ENCODE assay signal across 16 cellular contexts in the genomic region with DNA sequence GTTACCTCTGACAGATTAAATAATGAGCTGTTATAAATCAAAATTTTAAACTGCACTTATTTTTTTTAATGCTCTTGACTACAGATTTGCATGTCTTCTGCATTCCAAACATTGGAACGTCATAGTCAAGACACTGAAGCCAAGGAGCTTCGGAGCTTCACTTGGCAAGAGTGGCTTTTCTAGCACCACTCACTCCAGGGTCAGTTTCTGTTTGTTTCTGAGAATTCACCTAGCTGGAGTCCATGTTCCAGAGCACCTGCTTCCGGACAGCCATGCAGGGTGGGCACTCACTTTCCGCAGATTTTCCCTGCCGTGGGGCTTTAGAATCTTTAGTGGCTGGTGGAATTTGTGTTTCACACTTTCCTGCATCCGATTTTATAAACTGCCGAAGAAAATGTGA.
A peak's percentile ranks its signal among the peaks of the same experiment; 100 is the strongest.
DNase-seq lines count a peak whose midpoint lies in the region; ATAC-seq and TF ChIP-seq lines count a peak whose summit lies in the region.
"Had no signal": no experiment of that assay in that cellular context is flagged by ENCODE, and none has a peak within 500 bp of the region (broad histone marks: within the 10 kb centered on the region; RNA-seq: fewer than 3 reads in every experiment).

No MANE protein-coding gene starts in this region.

- TF ChIP-seq CTCF in cardiac muscle cell (IDR thresholded peaks at IDR 0.05; ENCODE audit: low read depth, low read length): no peak
- TF ChIP-seq CTCF in esophagus muscularis mucosa (IDR thresholded peaks at IDR 0.05): no peak
- no peak for TF ChIP-seq CTCF in thyroid gland (IDR thresholded peaks at IDR 0.05)

- peaks cover 16% of the 10 kb centered on the region for H3K36me3 ChIP-seq in cardiac muscle cell
- H3K36me3 ChIP-seq in MG63: no peaks in the 10 kb centered on the region
- peaks cover 0 to 4% (median 0%) of the 10 kb centered on the region in 4 donors for H3K36me3 ChIP-seq in esophagus muscularis mucosa
- H3K36me3 ChIP-seq in thyroid gland: no peaks in the 10 kb centered on the region
- H3K36me3 ChIP-seq: BLaER1 had no signal

- H3K4me3 Mint-ChIP-seq in activated T-cell treated with anti-CD3 and anti-CD28 coated beads, Interleukin-2, amount 50 U/mL, for 4 hours: no peak overlapping the region
- H3K4me3 Mint-ChIP-seq: CD8-positive, alpha-beta memory T cell; H9 had no signal

- H3K9me3 Mint-ChIP-seq in activated T-cell treated with anti-CD3 and anti-CD28 coated beads, Interleukin-2, amount 50 U/mL, for 4 hours: peaks cover 3% of the 10 kb centered on the region
- H3K9me3 Mint-ChIP-seq: H9 had no signal

- no peak for TF ChIP-seq EP300 in esophagus muscularis mucosa (IDR thresholded peaks at IDR 0.05)

- DNase-seq in cardiac muscle cell (ENCODE audit: low read depth in 1 of 2, low spot score in 1 of 2): peak in 1 of 2 donors; percentile 16
- no peak for DNase-seq in Right ventricle myocardium inferior (ENCODE audit: missing footprints)
- peak; percentile 4 for DNase-seq in MG63
- DNase-seq in esophagus muscularis mucosa (ENCODE audit: extremely low spot score): no peak
- DNase-seq in thyroid gland: peak; percentile 41 to 45
- DNase-seq in activated T-cell treated with anti-CD3 and anti-CD28 coated beads, Interleukin-2, amount 50 U/mL, for 4 hours: no peak
- DNase-seq: AML-193; Caco-2; CD8-positive, alpha-beta memory T cell; DND-41; GOT3; H9 had no signal

- H3K4me3 ChIP-seq in cardiac muscle cell (no peak overlapping the region), MG63 (no peak overlapping the region), esophagus muscularis mucosa (peak overlapping the region; percentile 3 to 29 (median 18)), thyroid gland (replicated peaks in 1 of 3) (no peak overlapping the region)
- H3K4me3 ChIP-seq: BLaER1 had no signal

- intact Hi-C loops in Right ventricle myocardium inferior (cut with DNase I) (no loop called here), esophagus muscularis mucosa (cut with DNase I) (no loop called here), thyroid gland (cut with DNase I) (no loop called here)

- H3K4me1 ChIP-seq in cardiac muscle cell (ENCODE audit: low read depth): peaks cover 34% of the 10 kb centered on the region
- peaks cover 9 to 10% (median 10%) of the 10 kb centered on the region in 4 donors for H3K4me1 ChIP-seq in esophagus muscularis mucosa
- H3K4me1 ChIP-seq in thyroid gland: peaks cover 0 to 6% of the 10 kb centered on the region in 2 donors
- H3K4me1 ChIP-seq: BLaER1 had no signal

- no peak for ATAC-seq in Right ventricle myocardium inferior
- ATAC-seq in GM18517 (IDR thresholded peaks at IDR 0.05; ENCODE audit: unreplicated experiment): no peak
- ATAC-seq in GM21576 (IDR thresholded peaks at IDR 0.05; ENCODE audit: unreplicated experiment): no peak
- no peak for ATAC-seq in activated T-cell treated with anti-CD3 and anti-CD28 coated beads, Interleukin-2, amount 50 U/mL, for 4 hours

- peak overlapping the region; percentile 16 for H3K27ac ChIP-seq in cardiac muscle cell
- H3K27ac ChIP-seq in esophagus muscularis mucosa (replicated peaks in 1 of 4): peak overlapping the region in 3 of 4 donors; percentile 7 to 56 (median 28)
- H3K27ac ChIP-seq in thyroid gland: peak overlapping the region in 1 of 3 donors; percentile 29
- H3K27ac ChIP-seq: 22Rv1, BLaER1 had no signal

- TF ChIP-seq POLR2A in esophagus muscularis mucosa (IDR thresholded peaks at IDR 0.05; ENCODE audit: low read depth) (no peak), thyroid gland (IDR thresholded peaks at IDR 0.05) (no peak)

- no peaks in the 10 kb centered on the region for H3K27me3 Mint-ChIP-seq in activated T-cell treated with anti-CD3 and anti-CD28 coated beads, Interleukin-2, amount 50 U/mL, for 4 hours (ENCODE audit: low read depth)
- H3K27me3 Mint-ChIP-seq: CD8-positive, alpha-beta memory T cell had no signal

- H3K36me3 Mint-ChIP-seq in activated T-cell treated with anti-CD3 and anti-CD28 coated beads, Interleukin-2, amount 50 U/mL, for 4 hours (ENCODE audit: insufficient read depth): no peaks in the 10 kb centered on the region
- H3K36me3 Mint-ChIP-seq: CD8-positive, alpha-beta memory T cell had no signal

- H3K4me1 Mint-ChIP-seq in activated T-cell treated with anti-CD3 and anti-CD28 coated beads, Interleukin-2, amount 50 U/mL, for 4 hours (ENCODE audit: low read depth): no peaks in the 10 kb centered on the region
- H3K4me1 Mint-ChIP-seq: CD8-positive, alpha-beta memory T cell had no signal

- H3K9me3 ChIP-seq in cardiac muscle cell (ENCODE audit: low read depth) (no peaks in the 10 kb centered on the region), MG63 (no peaks in the 10 kb centered on the region), esophagus muscularis mucosa (no peaks in the 10 kb centered on the region), thyroid gland (no peaks in the 10 kb centered on the region)
- H3K9me3 ChIP-seq: BLaER1, Caco-2 had no signal

- 41% methylated on average over 7 of the region's 7 CpGs for WGBS in esophagus muscularis mucosa
- 36 to 37% methylated on average over 7 of the region's 7 CpGs for WGBS in thyroid gland, 2 donors

- H3K27me3 ChIP-seq in cardiac muscle cell: no peaks in the 10 kb centered on the region
- H3K27me3 ChIP-seq in MG63: no peaks in the 10 kb centered on the region
- no peaks in the 10 kb centered on the region for H3K27me3 ChIP-seq in esophagus muscularis mucosa
- no peaks in the 10 kb centered on the region for H3K27me3 ChIP-seq in thyroid gland
- H3K27me3 ChIP-seq: BLaER1 had no signal

Comparison
In these comparisons a context has a peak if more than half of its experiments do, and no peak if none do; other contexts are left out.
1. DNase-seq: peak in MG63 (single experiment) and thyroid gland (2 of 2); none in Right ventricle myocardium inferior (single experiment), esophagus muscularis mucosa (single experiment) and activated T-cell treated with anti-CD3 and anti-CD28 coated beads, Interleukin-2, amount 50 U/mL, for 4 hours (single experiment).
2. H3K4me3 ChIP-seq: peak in esophagus muscularis mucosa (4 of 4); none in cardiac muscle cell (single experiment), MG63 (single experiment) and thyroid gland (0 of 3).